In genomic region chr2:55391615-55392242, GRCh38 we compare ENCODE assay signal across 1 cellular context.
TF ChIP-seq lines count a peak whose summit lies in the region.

No MANE protein-coding gene starts in this region.

TF ChIP-seq in K562, 482 proteins besides CTCF, POLR2A, EP300 and RAD21 (continued from another document):
- TF ChIP-seq EWSR1 (IDR thresholded peaks at IDR 0.05; ENCODE audit: borderline replicate concordance, low read depth, partially characterized antibody) (no peak), CBX8 (IDR thresholded peaks at IDR 0.05; ENCODE audit: borderline replicate concordance, extremely low read depth, low read depth, low read length, poor library complexity, severe bottlenecking) (no peak), JUND (IDR thresholded peaks at IDR 0.05; ENCODE audit: borderline replicate concordance, low read depth, low read length) (peak; percentile 70; the same call in 1 of the 2 replicates), JUND (tag; IDR thresholded peaks at IDR 0.05; ENCODE audit: borderline replicate concordance, low read depth, low read length) (peak; percentile 14; the same call in 1 of the 3 replicates), TEAD4 (IDR thresholded peaks at IDR 0.05; ENCODE audit: low read length) (peak; percentile 65), TEAD4 (CRISPR knock-in tag; IDR thresholded peaks at IDR 0.05; ENCODE audit: borderline replicate concordance) (no peak), CTBP1 (IDR thresholded peaks at IDR 0.05; ENCODE audit: borderline replicate concordance) (0 out of 2 replicates have a peak, but pooled peaks have one; percentile 3)
- TF ChIP-seq, protein P1, sequence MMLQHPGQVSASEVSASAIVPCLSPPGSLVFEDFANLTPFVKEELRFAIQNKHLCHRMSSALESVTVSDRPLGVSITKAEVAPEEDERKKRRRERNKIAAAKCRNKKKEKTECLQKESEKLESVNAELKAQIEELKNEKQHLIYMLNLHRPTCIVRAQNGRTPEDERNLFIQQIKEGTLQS (IDR thresholded peaks at IDR 0.05), result peak; percentile 50
- TF ChIP-seq, protein P1 (CRISPR knock-in tag; conservative IDR thresholded peaks at IDR 0.05), result no peak
